20 cellular contexts compared by ENCODE assay signal in the genomic region with DNA sequence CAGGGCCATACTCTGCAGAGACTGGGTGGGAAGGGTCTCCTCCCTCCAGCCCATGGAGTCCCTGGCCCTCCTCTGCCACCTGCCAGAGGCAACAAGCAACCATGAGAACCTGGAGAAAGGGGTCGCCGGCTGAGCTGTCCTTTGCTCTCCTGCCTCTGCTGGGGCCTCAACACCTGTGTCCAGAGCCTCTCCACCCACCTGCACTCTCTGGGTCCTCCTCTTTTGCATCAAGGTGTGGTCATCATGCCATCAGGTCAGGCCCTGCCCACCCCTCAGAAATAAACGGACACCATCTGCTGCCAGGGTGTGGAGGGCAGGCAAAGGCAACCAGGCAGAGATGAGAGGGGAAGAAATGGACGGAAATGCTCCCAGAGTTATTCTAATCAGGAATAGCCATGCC.
DNase-seq lines count a peak whose midpoint lies in the region; ATAC-seq and TF ChIP-seq lines count a peak whose summit lies in the region.
"Had no signal": no experiment of that assay in that cellular context is flagged by ENCODE, and none has a peak within 500 bp of the region (broad histone marks: within the 10 kb centered on the region; RNA-seq: fewer than 3 reads in every experiment).

No MANE protein-coding gene starts in this region.

- TF ChIP-seq EP300 in esophagus muscularis mucosa (IDR thresholded peaks at IDR 0.05): no peak

- peaks cover 13% of the 10 kb centered on the region for H3K4me1 Mint-ChIP-seq in osteocyte (ENCODE audit: unreplicated experiment)
- H3K4me1 Mint-ChIP-seq: CD4-positive, CD25-positive, alpha-beta regulatory T cell had no signal

- peaks cover 8 to 81% (median 55%) of the 10 kb centered on the region in 10 experiments; a peak in 19 of 20 replicates for H3K4me1 ChIP-seq in BLaER1 treated with 17β-estradiol and CSF1 and Interleukin-3, amounts not matched to agents 10 nM and 100 nM
- H3K4me1 ChIP-seq in esophagus muscularis mucosa (peaks cover 0 to 12% (median 4%) of the 10 kb centered on the region in 4 donors), vagina (no peaks in the 10 kb centered on the region)
- H3K4me1 ChIP-seq: A549 had no signal

- H3K9ac ChIP-seq in BLaER1 treated with 17β-estradiol and CSF1 and Interleukin-3, amounts not matched to agents 10 nM and 100 nM: no peak overlapping the region
- H3K9ac ChIP-seq: GM23248 had no signal

- no peak overlapping the region for H3K27ac ChIP-seq in BLaER1 treated with 17β-estradiol and CSF1 and Interleukin-3, amounts not matched to agents 10 nM and 100 nM
- no peak overlapping the region for H3K27ac ChIP-seq in esophagus muscularis mucosa (replicated peaks in 1 of 4)
- H3K27ac ChIP-seq in vagina: no peak overlapping the region
- H3K27ac ChIP-seq: A549, C4-2B, GM23248 had no signal

- WGBS in esophagus muscularis mucosa: 90% methylated on average over 4 of the region's 4 CpGs

- H3K9me3 Mint-ChIP-seq in osteocyte (ENCODE audit: unreplicated experiment): no peaks in the 10 kb centered on the region
- H3K9me3 Mint-ChIP-seq: CD4-positive, CD25-positive, alpha-beta regulatory T cell; CD8-positive, alpha-beta T cell; H9 had no signal

- no peak for TF ChIP-seq POLR2A in esophagus muscularis mucosa (IDR thresholded peaks at IDR 0.05; ENCODE audit: low read depth)
- TF ChIP-seq POLR2A in vagina (IDR thresholded peaks at IDR 0.05): no peak

- TF ChIP-seq CTCF in esophagus muscularis mucosa (IDR thresholded peaks at IDR 0.05): no peak
- no peak for TF ChIP-seq CTCF in osteocyte (IDR thresholded peaks at IDR 0.05)
- TF ChIP-seq CTCF in vagina (IDR thresholded peaks at IDR 0.05): no peak

- H3K36me3 Mint-ChIP-seq in osteocyte (ENCODE audit: unreplicated experiment): no peaks in the 10 kb centered on the region
- H3K36me3 Mint-ChIP-seq: CD4-positive, CD25-positive, alpha-beta regulatory T cell; CD8-positive, alpha-beta T cell had no signal

- H3K27me3 Mint-ChIP-seq in osteocyte (ENCODE audit: unreplicated experiment): peaks cover 21% of the 10 kb centered on the region

- no peak overlapping the region for H3K4me3 ChIP-seq in BLaER1 treated with 17β-estradiol and CSF1 and Interleukin-3, amounts not matched to agents 10 nM and 100 nM
- H3K4me3 ChIP-seq in esophagus muscularis mucosa: no peak overlapping the region
- no peak overlapping the region for H3K4me3 ChIP-seq in vagina
- H3K4me3 ChIP-seq: A549, GM23248 had no signal

- no peaks in the 10 kb centered on the region for H4K20me1 ChIP-seq in BLaER1 treated with 17β-estradiol and CSF1 and Interleukin-3, amounts not matched to agents 10 nM and 100 nM

- peaks cover 0 to 10% (median 4%) of the 10 kb centered on the region in 11 experiments; a peak in 5 of 22 replicates for H3K9me3 ChIP-seq in BLaER1 treated with 17β-estradiol and CSF1 and Interleukin-3, amounts not matched to agents 10 nM and 100 nM (replicated peaks in 1 of 11)
- H3K9me3 ChIP-seq in esophagus muscularis mucosa (no peaks in the 10 kb centered on the region), vagina (no peaks in the 10 kb centered on the region)
- H3K9me3 ChIP-seq: A549, BE2C, Caco-2 had no signal

- no peaks in the 10 kb centered on the region for H3K36me3 ChIP-seq in BLaER1 treated with 17β-estradiol and CSF1 and Interleukin-3, amounts not matched to agents 10 nM and 100 nM
- H3K36me3 ChIP-seq in esophagus muscularis mucosa: no peaks in the 10 kb centered on the region
- H3K36me3 ChIP-seq in vagina: no peaks in the 10 kb centered on the region
- H3K36me3 ChIP-seq: BE2C had no signal

- ATAC-seq in GM18511 (IDR thresholded peaks at IDR 0.05; ENCODE audit: unreplicated experiment) (no peak), HG02610 (IDR thresholded peaks at IDR 0.05; ENCODE audit: unreplicated experiment) (no peak)
- ATAC-seq: A549; CD8-positive, alpha-beta T cell; HCT116 had no signal

- H3K4me3 Mint-ChIP-seq in osteocyte (ENCODE audit: unreplicated experiment): no peak overlapping the region
- H3K4me3 Mint-ChIP-seq: CD4-positive, CD25-positive, alpha-beta regulatory T cell; CD8-positive, alpha-beta T cell; H9 had no signal

- peak; percentile 47 for DNase-seq in esophagus muscularis mucosa (ENCODE audit: extremely low spot score)
- DNase-seq in osteocyte (ENCODE audit: extremely low spot score, unreplicated experiment): peak; percentile 56
- peak; percentile 67 to 77 for DNase-seq in vagina (ENCODE audit: extremely low spot score in 2 of 2)
- DNase-seq in NCI-H2196 treated with DMSO at 0.1 percent for 48 hours (lab: John Stamatoyannopoulos, UW; ENCODE audit: unreplicated experiment): no peak
- DNase-seq: 8988T; ACHN; AML-193; BE2C; Caco-2; CD4-positive, CD25-positive, alpha-beta regulatory T cell; CD8-positive, alpha-beta T cell; DND-41; GM23248; H9 had no signal

- no peaks in the 10 kb centered on the region for H3K27me3 ChIP-seq in BLaER1 treated with 17β-estradiol and CSF1 and Interleukin-3, amounts not matched to agents 10 nM and 100 nM
- no peaks in the 10 kb centered on the region for H3K27me3 ChIP-seq in esophagus muscularis mucosa
- no peaks in the 10 kb centered on the region for H3K27me3 ChIP-seq in vagina
- H3K27me3 ChIP-seq: BE2C had no signal

- peak overlapping the region in 6 of 11 experiments; percentile 3 to 80 (median 40); a peak in 10 of 22 replicates for H3K4me2 ChIP-seq in BLaER1 treated with 17β-estradiol and CSF1 and Interleukin-3, amounts not matched to agents 10 nM and 100 nM
- H3K4me2 ChIP-seq: A549 had no signal

- no peak overlapping the region for H3K27ac Mint-ChIP-seq in osteocyte (ENCODE audit: unreplicated experiment)
- H3K27ac Mint-ChIP-seq: CD4-positive, CD25-positive, alpha-beta regulatory T cell; CD8-positive, alpha-beta T cell; H9 had no signal

- intact Hi-C loops in esophagus muscularis mucosa (cut with DNase I) (no loop called here), vagina (cut with DNase I) (no loop called here)
